ENCODE assay signal across 11 cellular contexts in the genomic region with DNA sequence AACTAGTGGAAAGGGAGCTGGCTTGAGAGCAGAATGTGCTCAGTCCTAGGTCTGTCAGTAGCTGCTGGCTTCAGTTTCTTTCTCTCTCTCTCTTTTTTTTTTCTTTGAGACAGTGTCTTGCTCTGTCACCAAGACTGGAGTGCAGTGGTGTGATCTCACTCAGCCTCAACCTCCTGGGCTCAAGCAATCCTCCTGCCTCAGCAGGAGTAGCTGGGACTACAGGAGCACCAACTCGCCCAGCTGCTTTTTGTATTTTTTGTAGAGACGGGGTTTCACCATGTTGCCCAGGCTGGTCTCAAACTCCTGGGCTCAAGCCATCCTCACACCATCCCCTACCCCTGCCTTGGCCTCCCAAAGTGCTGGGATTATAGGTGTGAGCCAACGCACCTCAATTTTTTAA. TPM values are rescaled to one million over a fixed set of nuclear protein-coding genes. Genes with fewer than 3 reads are reported as not detected.
A peak's percentile ranks its signal among the peaks of the same experiment; 100 is the strongest.
DNase-seq lines count a peak whose midpoint lies in the region; ATAC-seq and TF ChIP-seq lines count a peak whose summit lies in the region.
"Not testable (repeated sequence)": the region's sequence is repeated elsewhere in the genome, so short reads cannot be mapped to it uniquely, and the experiment has no call there.
"Had no signal": no experiment of that assay in that cellular context is flagged by ENCODE, and none has a peak within 500 bp of the region (broad histone marks: within the 10 kb centered on the region; RNA-seq: fewer than 3 reads in every experiment).

No MANE protein-coding gene starts in this region.

- peaks cover 21% of the 10 kb centered on the region for H3K4me1 ChIP-seq in CD8-positive, alpha-beta T cell (ENCODE audit: insufficient read depth, low read length)
- H3K4me1 ChIP-seq in OCI-LY1 (ENCODE audit: insufficient read depth, low read length, severe bottlenecking) (peaks cover 29% of the 10 kb centered on the region), smooth muscle cell (ENCODE audit: low read depth) (peaks cover 10% of the 10 kb centered on the region), vagina (peaks cover 49% of the 10 kb centered on the region)

- H3F3A ChIP-seq in OCI-LY1 (ENCODE audit: insufficient read depth, low read length); smooth muscle cell (ENCODE audit: low read depth): not testable (repeated sequence)

- TF ChIP-seq POLR2A in vagina (IDR thresholded peaks at IDR 0.05) = not testable (repeated sequence)

- POLR2A ChIA-PET in CD8-positive, alpha-beta T cell (lab: Charles Lee) = interaction anchor here (0.8 kb wide), 1 partner anchor 14 kb away, joined by 3 read pairs; no protein-coding TSS in a partner anchor

- not testable (repeated sequence) for H4K20me1 ChIP-seq in OCI-LY1 (ENCODE audit: insufficient read depth, low read length)
- H4K20me1 ChIP-seq in smooth muscle cell (ENCODE audit: low read depth) = peaks cover 45% of the 10 kb centered on the region

- not testable (repeated sequence) for H3K79me2 ChIP-seq in OCI-LY1 (ENCODE audit: insufficient read depth, low read length); smooth muscle cell (ENCODE audit: low read depth)

- H3K4me3 Mint-ChIP-seq in CD8-positive, alpha-beta T cell; memory B cell: not testable (repeated sequence)
- H3K4me3 Mint-ChIP-seq in endothelial cell (ENCODE audit: unreplicated experiment) (peak overlapping the region; percentile 31), nephron progenitor cell (peak overlapping the region; percentile 20)

- peaks cover 19% of the 10 kb centered on the region for H3K4me1 Mint-ChIP-seq in CD8-positive, alpha-beta T cell (ENCODE audit: low read depth)
- not testable (repeated sequence) for H3K4me1 Mint-ChIP-seq in endothelial cell (ENCODE audit: unreplicated experiment)
- peaks cover 21% of the 10 kb centered on the region for H3K4me1 Mint-ChIP-seq in memory B cell
- peaks cover 67% of the 10 kb centered on the region for H3K4me1 Mint-ChIP-seq in nephron progenitor cell

- not testable (repeated sequence) for H3K9me2 ChIP-seq in OCI-LY1 (ENCODE audit: low read depth, low read length)

- not testable (repeated sequence) for H3K9me3 Mint-ChIP-seq in CD8-positive, alpha-beta T cell; endothelial cell (ENCODE audit: unreplicated experiment); memory B cell; nephron progenitor cell

- H2AFZ ChIP-seq in OCI-LY1 (ENCODE audit: low read length); smooth muscle cell (ENCODE audit: low read depth): not testable (repeated sequence)

- H3K27ac Mint-ChIP-seq in CD8-positive, alpha-beta T cell = peak overlapping the region; percentile 37
- not testable (repeated sequence) for H3K27ac Mint-ChIP-seq in endothelial cell (ENCODE audit: unreplicated experiment)
- H3K27ac Mint-ChIP-seq in memory B cell (peak overlapping the region; percentile 25), nephron progenitor cell (peak overlapping the region; percentile 83)

- not testable (repeated sequence) for H3K9ac ChIP-seq in OCI-LY1 (ENCODE audit: low read length); smooth muscle cell (ENCODE audit: low read depth)

- not testable (repeated sequence) for TF ChIP-seq CTCF in CD8-positive, alpha-beta T cell (IDR thresholded peaks at IDR 0.05); OCI-LY1 (IDR thresholded peaks at IDR 0.05; ENCODE audit: low read length); endothelial cell (IDR thresholded peaks at IDR 0.05; ENCODE audit: unreplicated experiment); foreskin fibroblast (IDR thresholded peaks at IDR 0.05; ENCODE audit: low read depth, low read length); nephron progenitor cell (IDR thresholded peaks at IDR 0.05); smooth muscle cell (IDR thresholded peaks at IDR 0.05; ENCODE audit: borderline replicate concordance, insufficient read depth, poor library complexity, severe bottlenecking); vagina (IDR thresholded peaks at IDR 0.05)

- DNase-seq in CD8-positive, alpha-beta T cell; endothelial cell (ENCODE audit: low spot score); foreskin fibroblast; memory B cell (ENCODE audit: low spot score in 2 of 2); nephron progenitor cell; smooth muscle cell (lab: John Stamatoyannopoulos, UW; ENCODE audit: unreplicated experiment); vagina (ENCODE audit: extremely low spot score in 2 of 2): not testable (repeated sequence)

- not testable (repeated sequence) for H3K36me3 Mint-ChIP-seq in CD8-positive, alpha-beta T cell; endothelial cell (ENCODE audit: low read depth, unreplicated experiment); memory B cell
- H3K36me3 Mint-ChIP-seq in nephron progenitor cell (ENCODE audit: low read depth) = peaks cover 48% of the 10 kb centered on the region

- WGBS in smooth muscle cell (ENCODE audit: low lambda C conversion rate) = 95% methylated on average over 3 of the region's 3 CpGs

- intact Hi-C loops in CD8-positive, alpha-beta T cell (cut with DNase I, micrococcal nuclease); vagina (cut with DNase I): not testable (repeated sequence)

- not testable (repeated sequence) for H3K4me3 ChIP-seq in CD8-positive, alpha-beta T cell (ENCODE audit: low read depth, low read length); OCI-LY1 (ENCODE audit: low read depth, low read length, poor library complexity, severe bottlenecking); smooth muscle cell; vagina
- peak overlapping the region; percentile 91 to 99 for H3K4me3 ChIP-seq in foreskin fibroblast (ENCODE audit: low read depth in 1 of 2, low read length in 2 of 2)

- not testable (repeated sequence) for H3K36me3 ChIP-seq in CD8-positive, alpha-beta T cell (ENCODE audit: insufficient read depth, low read length); OCI-LY1 (ENCODE audit: insufficient read depth, low read length); smooth muscle cell (ENCODE audit: low read depth)
- peaks cover 0 to 20% of the 10 kb centered on the region in 2 donors for H3K36me3 ChIP-seq in vagina

- peaks cover 25% of the 10 kb centered on the region for H3K27me3 Mint-ChIP-seq in CD8-positive, alpha-beta T cell (ENCODE audit: low read depth)
- not testable (repeated sequence) for H3K27me3 Mint-ChIP-seq in endothelial cell (ENCODE audit: unreplicated experiment); memory B cell; nephron progenitor cell (ENCODE audit: low read depth, poor library complexity)

- not testable (repeated sequence) for H3K4me2 ChIP-seq in OCI-LY1 (ENCODE audit: low read length); smooth muscle cell

- CTCF ChIA-PET in CD8-positive, alpha-beta T cell (lab: Charles Lee) = interaction anchor here (1.2 to 2.1 kb wide), 4 partner anchors 38 to 66 kb away, joined by 3 to 7 read pairs (median 3); no protein-coding TSS in a partner anchor

- H3K27me3 ChIP-seq in CD8-positive, alpha-beta T cell (ENCODE audit: insufficient read depth, low read length) = peaks cover 22% of the 10 kb centered on the region
- H3K27me3 ChIP-seq in OCI-LY1 (ENCODE audit: insufficient read depth, low read length); smooth muscle cell (ENCODE audit: low read depth); vagina: not testable (repeated sequence)

- not testable (repeated sequence) for H3K27ac ChIP-seq in CD8-positive, alpha-beta T cell (ENCODE audit: low read depth, low read length)
- H3K27ac ChIP-seq in OCI-LY1 (ENCODE audit: low read depth, low read length, poor library complexity, severe bottlenecking) (peak overlapping the region; percentile 40), smooth muscle cell (ENCODE audit: low read depth) (peak overlapping the region; percentile 4), vagina (peak overlapping the region; percentile 26)

- H3K9me3 ChIP-seq in CD8-positive, alpha-beta T cell (ENCODE audit: low read length); OCI-LY1 (ENCODE audit: low read length); smooth muscle cell (replicated peaks; ENCODE audit: low read depth); vagina: not testable (repeated sequence)

- ATAC-seq in CD8-positive, alpha-beta T cell; memory B cell (ENCODE audit: low read depth): not testable (repeated sequence)

RNA-seq across cellular contexts. Expression of a gene that starts 3.6 kb away (rescaled TPM):
- total RNA-seq in CD8-positive, alpha-beta T cell = not detected
- total RNA-seq in endothelial cell (ENCODE audit: unreplicated experiment) (42.4 TPM), smooth muscle cell (40.1 and 44.6 TPM in 2 replicates), vagina (47.9 TPM)
- polyA plus RNA-seq in smooth muscle cell = 84.7 and 93.3 TPM in 2 replicates
- total RNA-seq: CD4-positive, alpha-beta T cell had no signal

RNA-seq across cellular contexts. Expression of a gene that starts 27.2 kb away (rescaled TPM):
- under 1 TPM in 1 of 2 experiments, not detected in 1; 0.06 TPM for total RNA-seq in CD8-positive, alpha-beta T cell
- total RNA-seq in endothelial cell (ENCODE audit: unreplicated experiment) = 49.0 TPM
- total RNA-seq in smooth muscle cell = 38.0 and 41.1 TPM in 2 replicates
- polyA plus RNA-seq in smooth muscle cell = 29.5 and 30.3 TPM in 2 replicates
- total RNA-seq in vagina = 14.7 TPM

RNA-seq across cellular contexts. Expression of a gene that starts 31.8 kb away (rescaled TPM):
- 10 to 100 TPM; 17.6 to 19.3 TPM for total RNA-seq in CD8-positive, alpha-beta T cell
- total RNA-seq in endothelial cell (ENCODE audit: unreplicated experiment) (2.6 TPM), smooth muscle cell (1.3 and 1.6 TPM in 2 replicates), vagina (10.1 TPM)
- 1.2 TPM in 1 of 2 replicates, not detected in the other for polyA plus RNA-seq in smooth muscle cell
- total RNA-seq: G401 had no signal
- polyA plus RNA-seq: A549 had no signal

RNA-seq across cellular contexts. Expression of a gene that starts 36.7 kb away (rescaled TPM):
- 1 to 10 TPM; 5.2 to 7.9 TPM for total RNA-seq in CD8-positive, alpha-beta T cell
- total RNA-seq in endothelial cell (ENCODE audit: unreplicated experiment) (74.6 TPM), smooth muscle cell (0.13 and 0.45 TPM in 2 replicates), vagina (32.7 TPM)
- 0.66 TPM in 1 of 2 replicates, not detected in the other for polyA plus RNA-seq in smooth muscle cell
- total RNA-seq: G401 had no signal
- polyA plus RNA-seq: A549 had no signal

RNA-seq across cellular contexts. Expression of a gene that starts 57.9 kb away (rescaled TPM):
- total RNA-seq in CD8-positive, alpha-beta T cell = 1 to 10 TPM; 1.1 to 1.6 TPM
- total RNA-seq in endothelial cell (ENCODE audit: unreplicated experiment) = 1.5 TPM
- total RNA-seq in smooth muscle cell = 1.1 and 3.0 TPM in 2 replicates
- polyA plus RNA-seq in smooth muscle cell = 1.6 and 2.5 TPM in 2 replicates
- total RNA-seq in vagina = 1.7 TPM

Comparison
In these comparisons a context has a peak if more than half of its experiments do, and no peak if none do; other contexts are left out.
1. RNA of a gene that starts 3.6 kb away (total RNA-seq): 47.9 TPM in vagina (single experiment), 40.1 to 44.6 TPM in smooth muscle cell and 42.4 TPM in endothelial cell (single experiment); not detected in CD8-positive, alpha-beta T cell; every median in the first group is over 10 times any median in the second.
2. RNA of a gene that starts 27.2 kb away (total RNA-seq): 49.0 TPM in endothelial cell (single experiment), 38.0 to 41.1 TPM in smooth muscle cell and 14.7 TPM in vagina (single experiment); 0.06 TPM in CD8-positive, alpha-beta T cell; every median in the first group is over 10 times any median in the second.